5 cellular contexts compared by ENCODE assay signal in the genomic region with DNA sequence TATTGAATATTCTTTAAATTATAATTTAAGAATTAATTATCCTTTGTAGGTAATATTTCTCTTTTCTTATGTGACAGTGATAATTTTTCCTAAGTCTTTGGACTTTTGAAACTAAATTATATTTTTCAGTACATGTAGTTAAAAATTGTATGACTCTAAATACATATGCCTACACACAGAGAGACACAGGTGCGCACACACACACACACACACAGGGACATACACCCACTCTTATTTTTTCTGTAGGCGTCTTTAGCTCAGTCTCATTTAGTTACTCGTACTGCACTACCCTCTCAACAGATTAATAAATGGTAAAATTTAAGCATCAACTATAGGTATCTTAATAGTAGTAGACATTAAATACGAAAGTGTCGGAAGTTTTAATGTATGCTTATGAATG.
"Had no signal": no experiment of that assay in that cellular context is flagged by ENCODE, and none has a peak within 500 bp of the region (broad histone marks: within the 10 kb centered on the region; RNA-seq: fewer than 3 reads in every experiment).

No MANE protein-coding gene starts in this region.

- H3K4me3 ChIP-seq: GM12878 had no signal

- DNase-seq: GDM1, GF-D8 had no signal

- FAIRE-seq: GM12878, GM12891, GM18507 had no signal

- ATAC-seq: GM12878 had no signal
